In genomic region chr2:231961349-231962166, GRCh38 we compare ENCODE assay signal across 8 cellular contexts. TPM values are rescaled to one million over a fixed set of nuclear protein-coding genes. Genes with fewer than 3 reads are reported as not detected.
DNase-seq lines count a peak whose midpoint lies in the region; ATAC-seq and TF ChIP-seq lines count a peak whose summit lies in the region.

A gene with protein sequence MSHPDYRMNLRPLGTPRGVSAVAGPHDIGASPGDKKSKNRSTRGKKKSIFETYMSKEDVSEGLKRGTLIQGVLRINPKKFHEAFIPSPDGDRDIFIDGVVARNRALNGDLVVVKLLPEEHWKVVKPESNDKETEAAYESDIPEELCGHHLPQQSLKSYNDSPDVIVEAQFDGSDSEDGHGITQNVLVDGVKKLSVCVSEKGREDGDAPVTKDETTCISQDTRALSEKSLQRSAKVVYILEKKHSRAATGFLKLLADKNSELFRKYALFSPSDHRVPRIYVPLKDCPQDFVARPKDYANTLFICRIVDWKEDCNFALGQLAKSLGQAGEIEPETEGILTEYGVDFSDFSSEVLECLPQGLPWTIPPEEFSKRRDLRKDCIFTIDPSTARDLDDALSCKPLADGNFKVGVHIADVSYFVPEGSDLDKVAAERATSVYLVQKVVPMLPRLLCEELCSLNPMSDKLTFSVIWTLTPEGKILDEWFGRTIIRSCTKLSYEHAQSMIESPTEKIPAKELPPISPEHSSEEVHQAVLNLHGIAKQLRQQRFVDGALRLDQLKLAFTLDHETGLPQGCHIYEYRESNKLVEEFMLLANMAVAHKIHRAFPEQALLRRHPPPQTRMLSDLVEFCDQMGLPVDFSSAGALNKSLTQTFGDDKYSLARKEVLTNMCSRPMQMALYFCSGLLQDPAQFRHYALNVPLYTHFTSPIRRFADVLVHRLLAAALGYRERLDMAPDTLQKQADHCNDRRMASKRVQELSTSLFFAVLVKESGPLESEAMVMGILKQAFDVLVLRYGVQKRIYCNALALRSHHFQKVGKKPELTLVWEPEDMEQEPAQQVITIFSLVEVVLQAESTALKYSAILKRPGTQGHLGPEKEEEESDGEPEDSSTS (plus strand): TSS chr2:231961713. CDS start chr2:232014928, 53,215 bp downstream.

- H3K36me3 ChIP-seq in duodenal mucosa (ENCODE audit: control insufficient read depth in 1 of 2, insufficient read depth in 2 of 2, low read length in 2 of 2): no peaks in the 10 kb centered on the region

- peak within 1 kb of the TSS; percentile 80 to 86 for H3K9ac ChIP-seq in duodenal mucosa (ENCODE audit: low read depth in 1 of 2, low read length in 2 of 2)

- POLR2A ChIA-PET in activated CD4-positive, alpha-beta memory T cell treated with anti-CD3 and anti-CD28 coated beads for 36 hours (lab: Charles Lee): interaction anchor here (0.6 to 1.1 kb wide), 2 partner anchors 65 to 331 kb away, joined by 3 read pairs; no protein-coding TSS in a partner anchor

- H3K4me1 Mint-ChIP-seq in activated CD4-positive, alpha-beta memory T cell treated with anti-CD3 and anti-CD28 coated beads for 36 hours (ENCODE audit: low read depth): peaks cover 37% of the 10 kb centered on the region

- DNase-seq in NCI-H748 (lab: John Stamatoyannopoulos, UW; ENCODE audit: unreplicated experiment) (peak; percentile 88), lower leg skin (ENCODE audit: low spot score in 2 of 2) (peak; percentile 47 to 92)
- DNase-seq in activated CD4-positive, alpha-beta memory T cell treated with anti-CD3 and anti-CD28 coated beads for 36 hours: peak; percentile 86
- DNase-seq in stimulated activated CD4-positive, alpha-beta T cell treated with anti-CD3 and anti-CD28 coated beads, Interleukin-4, amount 100 ng/mL, for 48 hours (ENCODE audit: low read depth in 2 of 2): peak; percentile 70 to 72

- no peak for TF ChIP-seq POLR2A in lower leg skin (IDR thresholded peaks at IDR 0.05)

- no peaks in the 10 kb centered on the region for H3K27me3 ChIP-seq in duodenal mucosa (ENCODE audit: control insufficient read depth in 1 of 2, insufficient read depth in 2 of 2, low read length in 2 of 2)

- peak within 1 kb of the TSS; percentile 82 for H3K27ac Mint-ChIP-seq in activated CD4-positive, alpha-beta memory T cell treated with anti-CD3 and anti-CD28 coated beads for 36 hours

- H3K9me3 Mint-ChIP-seq in activated CD4-positive, alpha-beta memory T cell treated with anti-CD3 and anti-CD28 coated beads for 36 hours: no peaks in the 10 kb centered on the region

- 0% methylated on average over 22 to 36 of the region's 83 CpGs for WGBS in lower leg skin, 2 donors

- peak; percentile 95 for ATAC-seq in GM19372 (IDR thresholded peaks at IDR 0.05; ENCODE audit: low read depth, unreplicated experiment)
- ATAC-seq in HG03521 (IDR thresholded peaks at IDR 0.05; ENCODE audit: unreplicated experiment): peak; percentile 93

- peaks cover 5% of the 10 kb centered on the region for H3K36me3 Mint-ChIP-seq in activated CD4-positive, alpha-beta memory T cell treated with anti-CD3 and anti-CD28 coated beads for 36 hours

- TF ChIP-seq CTCF in C4-2B (conservative IDR thresholded peaks at IDR 0.05): no peak
- no peak for TF ChIP-seq CTCF in lower leg skin (IDR thresholded peaks at IDR 0.05)

- intact Hi-C loops in activated CD4-positive, alpha-beta memory T cell treated with anti-CD3 and anti-CD28 coated beads for 36 hours (cut with micrococcal nuclease): no loop called here
- intact Hi-C loops in lower leg skin (cut with DNase I; ENCODE audit: low total_unique reads): loop anchor here (2.0 kb wide), 1 partner anchor 55 kb away; no protein-coding TSS in a partner anchor

- H3K27ac ChIP-seq in C4-2B (peak within 1 kb of the TSS; percentile 87), duodenal mucosa (ENCODE audit: low read depth, low read length) (no peak within 1 kb of the TSS)

- peaks cover 5 to 11% of the 10 kb centered on the region in 2 donors for H3K4me1 ChIP-seq in duodenal mucosa (ENCODE audit: control insufficient read depth in 1 of 2, insufficient read depth in 2 of 2, low read length in 2 of 2)

- H3K9me3 ChIP-seq in duodenal mucosa (ENCODE audit: control insufficient read depth in 1 of 2, low read length in 2 of 2): no peaks in the 10 kb centered on the region

- H3K27me3 Mint-ChIP-seq in activated CD4-positive, alpha-beta memory T cell treated with anti-CD3 and anti-CD28 coated beads for 36 hours: no peaks in the 10 kb centered on the region

- H3K4me3 ChIP-seq in duodenal mucosa (ENCODE audit: low read depth in 1 of 2, low read length in 2 of 2) (peak within 1 kb of the TSS; percentile 99 to 100), lower leg skin (ENCODE audit: low read depth, poor library complexity, severe bottlenecking) (peak within 1 kb of the TSS; percentile 97)

- H3K4me3 Mint-ChIP-seq in activated CD4-positive, alpha-beta memory T cell treated with anti-CD3 and anti-CD28 coated beads for 36 hours: peak within 1 kb of the TSS; percentile 82

- CTCF ChIA-PET in activated CD4-positive, alpha-beta memory T cell treated with anti-CD3 and anti-CD28 coated beads for 36 hours (lab: Charles Lee): interaction anchor here (0.6 to 1.3 kb wide), 3 partner anchors 36 to 444 kb away, joined by 3 to 4 read pairs (median 4); no protein-coding TSS in a partner anchor

RNA-seq across cellular contexts. Expression of the gene that starts here (rescaled TPM):
- 10 to 100 TPM; 20.5 to 25.7 TPM for total RNA-seq in activated CD4-positive, alpha-beta memory T cell treated with anti-CD3 and anti-CD28 coated beads for 36 hours
- 10 to 100 TPM; 26.4 to 39.0 (median 34.4) TPM for total RNA-seq in lower leg skin
